Comparison of ENCODE assay signal across 8 cellular contexts in genomic region chr1:183024352-183025337, GRCh38. TPM values are rescaled to one million over a fixed set of nuclear protein-coding genes. Genes with fewer than 3 reads are reported as not detected.
DNase-seq lines count a peak whose midpoint lies in the region; ATAC-seq, FAIRE-seq and TF ChIP-seq lines count a peak whose summit lies in the region.

No MANE protein-coding gene starts in this region.

- no peaks in the 10 kb centered on the region for H3K9me2 ChIP-seq in Karpas-422 (replicated peaks; ENCODE audit: insufficient read depth, low read length)

- H4K20me1 ChIP-seq in Karpas-422 (ENCODE audit: insufficient read depth, low read depth, low read length) = no peaks in the 10 kb centered on the region

- peaks cover 0 to 1% of the 10 kb centered on the region in 2 donors for H3K36me3 Mint-ChIP-seq in CD4-positive, alpha-beta memory T cell
- peaks cover 2% of the 10 kb centered on the region for H3K36me3 Mint-ChIP-seq in brain
- no peaks in the 10 kb centered on the region for H3K36me3 Mint-ChIP-seq in mesothelial cell of epicardium

- no peaks in the 10 kb centered on the region for H3K36me3 ChIP-seq in CD4-positive, alpha-beta memory T cell (ENCODE audit: insufficient read depth, low read length)
- no peaks in the 10 kb centered on the region for H3K36me3 ChIP-seq in Karpas-422 (ENCODE audit: insufficient read depth, low read length)

- no peak for DNase-seq in CD4-positive, alpha-beta memory T cell
- DNase-seq in Karpas-422 (peak; percentile 50), mesothelial cell of epicardium (ENCODE audit: low spot score in 2 of 2, unreplicated experiment in 2 of 2) (no peak), GM12891 (ENCODE audit: insufficient read length, low spot score) (no peak), GM03348 (ENCODE audit: low spot score) (no peak)

- TF ChIP-seq CTCF in brain (conservative IDR thresholded peaks at IDR 0.05) (no peak), mesothelial cell of epicardium (IDR thresholded peaks at IDR 0.05; ENCODE audit: unreplicated experiment) (no peak)

- peaks cover 63 to 65% of the 10 kb centered on the region in 2 donors for H3K27me3 Mint-ChIP-seq in CD4-positive, alpha-beta memory T cell
- H3K27me3 Mint-ChIP-seq in brain (peaks cover 5% of the 10 kb centered on the region), mesothelial cell of epicardium (ENCODE audit: low read depth) (no peaks in the 10 kb centered on the region)

- CTCF ChIA-PET in CD4-positive, alpha-beta memory T cell (lab: Charles Lee; ENCODE audit: partially characterized antibody) = no interaction called here

- FAIRE-seq in GM12891 (lab: Jason Lieb, UNC) = no peak

- H3K4me3 ChIP-seq in CD4-positive, alpha-beta memory T cell (ENCODE audit: low read length in 2 of 2) = peak overlapping the region in 1 of 2 donors; percentile 29
- H3K4me3 ChIP-seq in Karpas-422 (ENCODE audit: low read length) = peak overlapping the region; percentile 75

- no peak overlapping the region for H3K27ac ChIP-seq in CD4-positive, alpha-beta memory T cell (ENCODE audit: low read depth, low read length)
- H3K27ac ChIP-seq in Karpas-422 (ENCODE audit: low read length) = no peak overlapping the region

- H3K4me3 Mint-ChIP-seq in CD4-positive, alpha-beta memory T cell = peak overlapping the region; percentile 58 to 87 (median 80)
- H3K4me3 Mint-ChIP-seq in brain (peak overlapping the region; percentile 91 to 97 (median 97)), mesothelial cell of epicardium (peak overlapping the region; percentile 87)

- POLR2A ChIA-PET in CD4-positive, alpha-beta memory T cell (lab: Charles Lee; ENCODE audit: partially characterized antibody) = no interaction called here

- intact Hi-C loops in CD4-positive, alpha-beta memory T cell (cut with micrococcal nuclease) = no loop called here

- ATAC-seq in HG03469 (IDR thresholded peaks at IDR 0.05; ENCODE audit: unreplicated experiment) (no peak), HG02571 (IDR thresholded peaks at IDR 0.05; ENCODE audit: unreplicated experiment) (no peak)

- H3K79me2 ChIP-seq in Karpas-422 (ENCODE audit: low read length) = no peaks in the 10 kb centered on the region

- H2AFZ ChIP-seq in Karpas-422 (ENCODE audit: low read length) = peak overlapping the region; percentile 82

- H3K4me1 ChIP-seq in CD4-positive, alpha-beta memory T cell (ENCODE audit: insufficient read depth, low read length) = peaks cover 10% of the 10 kb centered on the region
- peaks cover 68% of the 10 kb centered on the region for H3K4me1 ChIP-seq in Karpas-422 (ENCODE audit: low read length)

- peak overlapping the region; percentile 58 for H3K9ac ChIP-seq in Karpas-422 (ENCODE audit: low read length)

- peaks cover 30% of the 10 kb centered on the region for H3K27me3 ChIP-seq in CD4-positive, alpha-beta memory T cell (ENCODE audit: insufficient read depth, low read length)
- H3K27me3 ChIP-seq in Karpas-422 (ENCODE audit: low read length) = no peaks in the 10 kb centered on the region

- H3K9me3 Mint-ChIP-seq in CD4-positive, alpha-beta memory T cell = peaks cover 0 to 7% (median 2%) of the 10 kb centered on the region in 8 donors
- H3K9me3 Mint-ChIP-seq in brain (no peaks in the 10 kb centered on the region), mesothelial cell of epicardium (no peaks in the 10 kb centered on the region)

- no peaks in the 10 kb centered on the region for H3K9me3 ChIP-seq in CD4-positive, alpha-beta memory T cell (ENCODE audit: control insufficient read depth in 1 of 2, low read length in 2 of 2)
- no peaks in the 10 kb centered on the region for H3K9me3 ChIP-seq in Karpas-422 (ENCODE audit: low read length)

- TF ChIP-seq POLR2A in GM12891 (IDR thresholded peaks at IDR 0.05; ENCODE audit: low read depth, low read length) = no peak

- H3K27ac Mint-ChIP-seq in CD4-positive, alpha-beta memory T cell = no peak overlapping the region
- H3K27ac Mint-ChIP-seq in brain (peak overlapping the region; percentile 77 to 96 (median 87)), mesothelial cell of epicardium (peak overlapping the region; percentile 96)

- peak overlapping the region; percentile 87 for H3K4me2 ChIP-seq in Karpas-422 (ENCODE audit: low read depth, low read length, poor library complexity, severe bottlenecking)

- H3K4me1 Mint-ChIP-seq in CD4-positive, alpha-beta memory T cell = peaks cover 11 to 22% (median 17%) of the 10 kb centered on the region in 4 donors
- H3K4me1 Mint-ChIP-seq in brain = peaks cover 63% of the 10 kb centered on the region
- peaks cover 68% of the 10 kb centered on the region for H3K4me1 Mint-ChIP-seq in mesothelial cell of epicardium

TF ChIP-seq in GM12891, 5 proteins besides CTCF, POLR2A, EP300 and RAD21:
- TF ChIP-seq POLR2AphosphoS5 (IDR thresholded peaks at IDR 0.05; ENCODE audit: low read depth, low read length) (no peak), PAX5 (IDR thresholded peaks at IDR 0.05; ENCODE audit: insufficient read depth, low read length, severe bottlenecking) (no peak), TAF1 (IDR thresholded peaks at IDR 0.05; ENCODE audit: low read depth, low read length) (no peak), SPI1 (IDR thresholded peaks at IDR 0.05; ENCODE audit: low read depth, low read length) (no peak), POU2F2 (IDR thresholded peaks at IDR 0.05; ENCODE audit: low read depth, low read length) (no peak)

RNA-seq across cellular contexts. Expression of gene LAMC1, which starts 1.4 kb away (rescaled TPM):
- total RNA-seq in CD4-positive, alpha-beta memory T cell = under 1 TPM; 0.49 to 0.50 TPM
- polyA plus RNA-seq in CD4-positive, alpha-beta memory T cell = not detected
- 8.4 and 10.8 TPM in 2 replicates for total RNA-seq in Karpas-422 (2014; rRNA removed; shearing (Covaris generic); ENCODE audit: low replicate concordance)
- polyA plus RNA-seq in brain (ENCODE audit: insufficient read depth, low read depth, low replicate concordance) = 33.5 TPM
- total RNA-seq in mesothelial cell of epicardium = 164 to 170 TPM (median 168 TPM) in 3 replicates
- polyA plus RNA-seq in GM12891 (2012; ENCODE audit: low read depth, missing spikeins) = 5.3 TPM

Comparison
In these comparisons a context has a peak if more than half of its experiments do, and no peak if none do; other contexts are left out.
1. H3K27ac Mint-ChIP-seq: peak in brain (5 of 5) and mesothelial cell of epicardium (single experiment); none in CD4-positive, alpha-beta memory T cell (0 of 7).
2. RNA of gene LAMC1, which starts 1.4 kb away (total RNA-seq): 164 to 170 TPM in mesothelial cell of epicardium; 8.4 to 10.8 TPM in Karpas-422 and 0.49 to 0.50 TPM in CD4-positive, alpha-beta memory T cell; every median in the first group is over 10 times any median in the second.
3. Peak in every context shown above with its lines, with median percentiles within 50 percentile points of each other: H3K4me3 Mint-ChIP-seq.